ENCODE assay signal across 2 cellular contexts in genomic region chr11:85118151-85118550, GRCh38.
A peak's percentile ranks its signal among the peaks of the same experiment; 100 is the strongest.
TF ChIP-seq lines count a peak whose summit lies in the region.

No MANE protein-coding gene starts in this region.

TF ChIP-seq in HepG2, 621 proteins besides CTCF, POLR2A, EP300 and RAD21:
- TF ChIP-seq, protein P1, sequence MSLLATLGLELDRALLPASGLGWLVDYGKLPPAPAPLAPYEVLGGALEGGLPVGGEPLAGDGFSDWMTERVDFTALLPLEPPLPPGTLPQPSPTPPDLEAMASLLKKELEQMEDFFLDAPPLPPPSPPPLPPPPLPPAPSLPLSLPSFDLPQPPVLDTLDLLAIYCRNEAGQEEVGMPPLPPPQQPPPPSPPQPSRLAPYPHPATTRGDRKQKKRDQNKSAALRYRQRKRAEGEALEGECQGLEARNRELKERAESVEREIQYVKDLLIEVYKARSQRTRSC (CRISPR knock-in tag; IDR thresholded peaks at IDR 0.05; ENCODE audit: low read depth) = no peak
- TF ChIP-seq HNRNPH1 (optimal IDR thresholded peaks at IDR 0.05; ENCODE audit: low read depth, low read length) (no peak), NFE2L2 (IDR thresholded peaks at IDR 0.05; ENCODE audit: low read length) (peak; percentile 48; the same call in 1 of the 2 replicates)

TF ChIP-seq in H1, 55 proteins besides CTCF, POLR2A, EP300 and RAD21:
- TF ChIP-seq MAFK (IDR thresholded peaks at IDR 0.05; ENCODE audit: low read depth, low read length) (peak; percentile 68; the same call in 1 of the 2 replicates), BACH1 (IDR thresholded peaks at IDR 0.05; ENCODE audit: low read length) (peak; percentile 73), CEBPB (IDR thresholded peaks at IDR 0.05; ENCODE audit: low read depth, low read length) (no peak)
